ENCODE assay signal across 8 cellular contexts in genomic region chr22:25563757-25564319, GRCh38. TPM values are rescaled to one million over a fixed set of nuclear protein-coding genes. Genes with fewer than 3 reads are reported as not detected.
DNase-seq lines count a peak whose midpoint lies in the region; ATAC-seq and TF ChIP-seq lines count a peak whose summit lies in the region.

No MANE protein-coding gene starts in this region.

- H3K36me3 Mint-ChIP-seq in mesothelial cell of epicardium: no peaks in the 10 kb centered on the region

- H3K4me3 Mint-ChIP-seq in mesothelial cell of epicardium: peak overlapping the region; percentile 89

- H3K9ac ChIP-seq in SK-N-MC (ENCODE audit: insufficient read length): no peak overlapping the region
- H3K9ac ChIP-seq in colonic mucosa (ENCODE audit: low read depth in 2 of 2, low read length in 2 of 2): peak overlapping the region in 1 of 2 donors; percentile 41

- H3K4me1 ChIP-seq in colonic mucosa: no peaks in the 10 kb centered on the region

- DNase-seq in GM06990 (ENCODE audit: extremely low read depth, insufficient read length) (no peak), SK-N-MC (ENCODE audit: low read depth, low spot score) (no peak), colonic mucosa (peak; percentile 28), mesothelial cell of epicardium (ENCODE audit: low spot score in 2 of 2, unreplicated experiment in 2 of 2) (no peak), superior temporal gyrus (ENCODE audit: extremely low spot score) (peak; percentile 56), NCI-H1436 treated with DMSO at 0.1 percent for 48 hours (lab: John Stamatoyannopoulos, UW) (no peak)

- H3K36me3 ChIP-seq in GM06990 (ENCODE audit: control insufficient read depth, insufficient read depth, low read length): no peaks in the 10 kb centered on the region
- no peaks in the 10 kb centered on the region for H3K36me3 ChIP-seq in SK-N-MC (ENCODE audit: insufficient read depth, low read length)
- H3K36me3 ChIP-seq in colonic mucosa: no peaks in the 10 kb centered on the region

- H3K9me3 ChIP-seq in SK-N-MC (ENCODE audit: low read depth, low read length) (no peaks in the 10 kb centered on the region), colonic mucosa (no peaks in the 10 kb centered on the region)

- TF ChIP-seq CTCF in GM06990 (IDR thresholded peaks at IDR 0.05; ENCODE audit: insufficient read depth, low read length, poor library complexity, severe bottlenecking) (no peak), colonic mucosa (IDR thresholded peaks at IDR 0.05) (no peak), mesothelial cell of epicardium (IDR thresholded peaks at IDR 0.05; ENCODE audit: unreplicated experiment) (no peak)

- H3K27me3 ChIP-seq in GM06990 (replicated peaks; ENCODE audit: control insufficient read depth, insufficient read depth, low read length): no peaks in the 10 kb centered on the region
- H3K27me3 ChIP-seq in colonic mucosa: no peaks in the 10 kb centered on the region

- H3K27me3 Mint-ChIP-seq in mesothelial cell of epicardium (ENCODE audit: low read depth): peaks cover 3% of the 10 kb centered on the region

- H3K9me3 Mint-ChIP-seq in mesothelial cell of epicardium: no peaks in the 10 kb centered on the region

- peak; percentile 9 for ATAC-seq in HG02798 (IDR thresholded peaks at IDR 0.05; ENCODE audit: poor library complexity, unreplicated experiment)
- ATAC-seq in HG03025 (IDR thresholded peaks at IDR 0.05; ENCODE audit: low FRiP score, unreplicated experiment): no peak

- H3K4me1 Mint-ChIP-seq in mesothelial cell of epicardium: peaks cover 26% of the 10 kb centered on the region

- H3K27ac ChIP-seq in SK-N-MC: no peak overlapping the region
- H3K27ac ChIP-seq in colonic mucosa: peak overlapping the region; percentile 32

- peak overlapping the region; percentile 20 for H3K27ac Mint-ChIP-seq in mesothelial cell of epicardium

- H3K4me3 ChIP-seq in GM06990 (replicated peaks; ENCODE audit: low read depth, low read length): peak overlapping the region; percentile 74
- H3K4me3 ChIP-seq in SK-N-MC: peak overlapping the region; percentile 83
- H3K4me3 ChIP-seq in colonic mucosa: peak overlapping the region; percentile 35

- intact Hi-C loops in colonic mucosa (cut with DNase I): no loop called here

RNA-seq across cellular contexts. Expression of gene GRK3, which starts 0.6 kb away (rescaled TPM):
- 1 to 10 TPM; 2.9 to 5.3 TPM for total RNA-seq in colonic mucosa
- 13.8 to 15.0 TPM (median 14.6 TPM) in 3 replicates for total RNA-seq in mesothelial cell of epicardium

Comparison
In these comparisons a context has a peak if more than half of its experiments do, and no peak if none do; other contexts are left out.
1. DNase-seq: peak in colonic mucosa (single experiment) and superior temporal gyrus (single experiment); none in GM06990 (single experiment), SK-N-MC (single experiment), mesothelial cell of epicardium (0 of 2) and NCI-H1436 treated with DMSO at 0.1 percent for 48 hours (single experiment).
2. Peak in every context shown above with its lines, with median percentiles within 50 percentile points of each other: H3K4me3 ChIP-seq.